Comparison of ENCODE assay signal across 2 cellular contexts in the genomic region with DNA sequence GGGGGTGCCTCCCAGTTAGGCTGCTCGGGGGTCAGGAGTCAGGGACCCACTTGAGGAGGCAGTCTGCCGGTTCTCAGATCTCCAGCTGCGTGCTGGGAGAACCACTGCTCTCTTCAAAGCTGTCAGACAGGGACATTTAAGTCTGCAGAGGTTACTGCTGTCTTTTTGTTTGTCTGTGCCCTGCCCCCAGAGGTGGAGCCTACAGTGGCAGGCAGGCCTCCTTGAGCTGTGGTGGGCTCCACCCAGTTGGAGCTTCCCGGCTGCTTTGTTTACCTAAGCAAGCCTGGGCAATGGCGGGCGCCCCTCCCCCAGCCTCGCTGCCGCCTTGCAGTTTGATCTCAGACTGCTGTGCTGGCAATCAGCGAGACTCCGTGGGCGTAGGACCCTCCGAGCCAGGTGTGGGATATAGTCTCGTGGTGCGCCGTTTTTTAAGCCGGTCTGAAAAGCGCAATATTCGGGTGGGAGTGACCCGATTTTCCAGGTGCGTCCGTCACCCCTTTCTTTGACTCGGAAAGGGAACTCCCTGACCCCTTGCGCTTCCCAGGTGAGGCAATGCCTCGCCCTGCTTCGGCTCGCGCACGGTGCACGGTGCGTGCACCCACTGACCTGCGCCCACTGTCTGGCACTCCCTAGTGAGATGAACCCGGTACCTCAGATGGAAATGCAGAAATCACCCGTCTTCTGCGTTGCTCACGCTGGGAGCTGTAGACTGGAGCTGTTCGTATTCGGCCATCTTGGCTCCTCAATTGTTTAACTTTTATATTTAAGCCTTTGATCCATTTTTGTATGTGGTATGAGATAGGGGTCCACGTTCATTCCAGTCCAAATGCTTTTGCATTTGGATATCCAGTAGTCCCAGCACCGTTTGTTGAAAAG.
TF ChIP-seq lines count a peak whose summit lies in the region.

No MANE protein-coding gene starts in this region.

TF ChIP-seq in HEK293, 187 proteins besides CTCF, POLR2A, EP300 and RAD21 (continued from another document):
- TF ChIP-seq ZNF600 (tag by site-specific recombination; IDR thresholded peaks at IDR 0.05) (peak; percentile 28; the same call in 1 of the 2 replicates), EGR2 (tag by site-specific recombination; IDR thresholded peaks at IDR 0.05; ENCODE audit: low read depth) (peak; percentile 82), ZNF2 (tag by site-specific recombination; IDR thresholded peaks at IDR 0.05) (0 out of 2 replicates have a peak, but pooled peaks have one; percentile 61), FEZF1 (tag by site-specific recombination; IDR thresholded peaks at IDR 0.05) (peak; percentile 59), IKZF3 (tag by site-specific recombination; IDR thresholded peaks at IDR 0.05) (peak; percentile 71; the same call in 1 of the 2 replicates), ZNF423 (tag by site-specific recombination; IDR thresholded peaks at IDR 0.05) (0 out of 2 replicates have a peak, but pooled peaks have one; percentile 48), ZNF629 (tag by site-specific recombination; IDR thresholded peaks at IDR 0.05) (0 out of 2 replicates have a peak, but pooled peaks have one; percentile 24), YY1 (tag by site-specific recombination; IDR thresholded peaks at IDR 0.05) (peak; percentile 64), ZNF501 (tag by site-specific recombination; IDR thresholded peaks at IDR 0.05) (peak; percentile 74; the same call in 1 of the 2 replicates), ZNF561 (tag by site-specific recombination; IDR thresholded peaks at IDR 0.05; ENCODE audit: borderline replicate concordance) (peak; percentile 31; the same call in 1 of the 2 replicates), ZBTB20 (tag by site-specific recombination; IDR thresholded peaks at IDR 0.05) (peak; percentile 80), SP3 (tag by site-specific recombination; IDR thresholded peaks at IDR 0.05) (0 out of 2 replicates have a peak, but pooled peaks have one; percentile 24), ZBTB48 (tag by site-specific recombination; IDR thresholded peaks at IDR 0.05) (peak; percentile 94), ZIC2 (tag by site-specific recombination; IDR thresholded peaks at IDR 0.05) (0 out of 2 replicates have a peak, but pooled peaks have one; percentile 18)
- TF ChIP-seq, protein P1, sequence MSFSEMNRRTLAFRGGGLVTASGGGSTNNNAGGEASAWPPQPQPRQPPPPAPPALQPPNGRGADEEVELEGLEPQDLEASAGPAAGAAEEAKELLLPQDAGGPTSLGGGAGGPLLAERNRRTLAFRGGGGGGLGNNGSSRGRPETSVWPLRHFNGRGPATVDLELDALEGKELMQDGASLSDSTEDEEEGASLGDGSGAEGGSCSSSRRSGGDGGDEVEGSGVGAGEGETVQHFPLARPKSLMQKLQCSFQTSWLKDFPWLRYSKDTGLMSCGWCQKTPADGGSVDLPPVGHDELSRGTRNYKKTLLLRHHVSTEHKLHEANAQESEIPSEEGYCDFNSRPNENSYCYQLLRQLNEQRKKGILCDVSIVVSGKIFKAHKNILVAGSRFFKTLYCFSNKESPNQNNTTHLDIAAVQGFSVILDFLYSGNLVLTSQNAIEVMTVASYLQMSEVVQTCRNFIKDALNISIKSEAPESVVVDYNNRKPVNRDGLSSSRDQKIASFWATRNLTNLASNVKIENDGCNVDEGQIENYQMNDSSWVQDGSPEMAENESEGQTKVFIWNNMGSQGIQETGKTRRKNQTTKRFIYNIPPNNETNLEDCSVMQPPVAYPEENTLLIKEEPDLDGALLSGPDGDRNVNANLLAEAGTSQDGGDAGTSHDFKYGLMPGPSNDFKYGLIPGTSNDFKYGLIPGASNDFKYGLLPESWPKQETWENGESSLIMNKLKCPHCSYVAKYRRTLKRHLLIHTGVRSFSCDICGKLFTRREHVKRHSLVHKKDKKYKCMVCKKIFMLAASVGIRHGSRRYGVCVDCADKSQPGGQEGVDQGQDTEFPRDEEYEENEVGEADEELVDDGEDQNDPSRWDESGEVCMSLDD (tag by site-specific recombination; IDR thresholded peaks at IDR 0.05): peak; percentile 61; the same call in 1 of the 2 replicates
- TF ChIP-seq, protein P2, sequence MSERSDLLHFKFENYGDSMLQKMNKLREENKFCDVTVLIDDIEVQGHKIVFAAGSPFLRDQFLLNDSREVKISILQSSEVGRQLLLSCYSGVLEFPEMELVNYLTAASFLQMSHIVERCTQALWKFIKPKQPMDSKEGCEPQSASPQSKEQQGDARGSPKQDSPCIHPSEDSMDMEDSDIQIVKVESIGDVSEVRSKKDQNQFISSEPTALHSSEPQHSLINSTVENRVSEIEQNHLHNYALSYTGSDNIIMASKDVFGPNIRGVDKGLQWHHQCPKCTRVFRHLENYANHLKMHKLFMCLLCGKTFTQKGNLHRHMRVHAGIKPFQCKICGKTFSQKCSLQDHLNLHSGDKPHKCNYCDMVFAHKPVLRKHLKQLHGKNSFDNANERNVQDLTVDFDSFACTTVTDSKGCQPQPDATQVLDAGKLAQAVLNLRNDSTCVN (tag by site-specific recombination; optimal IDR thresholded peaks at IDR 0.05): peak; percentile 62

TF ChIP-seq in HepG2, 621 proteins besides CTCF, POLR2A, EP300 and RAD21 (continued from another document):
- TF ChIP-seq, protein P3, sequence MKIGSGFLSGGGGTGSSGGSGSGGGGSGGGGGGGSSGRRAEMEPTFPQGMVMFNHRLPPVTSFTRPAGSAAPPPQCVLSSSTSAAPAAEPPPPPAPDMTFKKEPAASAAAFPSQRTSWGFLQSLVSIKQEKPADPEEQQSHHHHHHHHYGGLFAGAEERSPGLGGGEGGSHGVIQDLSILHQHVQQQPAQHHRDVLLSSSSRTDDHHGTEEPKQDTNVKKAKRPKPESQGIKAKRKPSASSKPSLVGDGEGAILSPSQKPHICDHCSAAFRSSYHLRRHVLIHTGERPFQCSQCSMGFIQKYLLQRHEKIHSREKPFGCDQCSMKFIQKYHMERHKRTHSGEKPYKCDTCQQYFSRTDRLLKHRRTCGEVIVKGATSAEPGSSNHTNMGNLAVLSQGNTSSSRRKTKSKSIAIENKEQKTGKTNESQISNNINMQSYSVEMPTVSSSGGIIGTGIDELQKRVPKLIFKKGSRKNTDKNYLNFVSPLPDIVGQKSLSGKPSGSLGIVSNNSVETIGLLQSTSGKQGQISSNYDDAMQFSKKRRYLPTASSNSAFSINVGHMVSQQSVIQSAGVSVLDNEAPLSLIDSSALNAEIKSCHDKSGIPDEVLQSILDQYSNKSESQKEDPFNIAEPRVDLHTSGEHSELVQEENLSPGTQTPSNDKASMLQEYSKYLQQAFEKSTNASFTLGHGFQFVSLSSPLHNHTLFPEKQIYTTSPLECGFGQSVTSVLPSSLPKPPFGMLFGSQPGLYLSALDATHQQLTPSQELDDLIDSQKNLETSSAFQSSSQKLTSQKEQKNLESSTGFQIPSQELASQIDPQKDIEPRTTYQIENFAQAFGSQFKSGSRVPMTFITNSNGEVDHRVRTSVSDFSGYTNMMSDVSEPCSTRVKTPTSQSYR (CRISPR knock-in tag; IDR thresholded peaks at IDR 0.05; ENCODE audit: borderline replicate concordance): peak; percentile 25
- peak; percentile 26; the same call in 1 of the 2 replicates for TF ChIP-seq HOXA3 (CRISPR knock-in tag; IDR thresholded peaks at IDR 0.05)
- peak; percentile 40; the same call in 1 of the 2 replicates for TF ChIP-seq SALL1 (CRISPR knock-in tag; IDR thresholded peaks at IDR 0.05)
- TF ChIP-seq GABPB1 (CRISPR knock-in tag; IDR thresholded peaks at IDR 0.05): 0 out of 2 replicates have a peak, but pooled peaks have one; percentile 19
